ENCODE assay signal across 1 cellular context in the genomic region with DNA sequence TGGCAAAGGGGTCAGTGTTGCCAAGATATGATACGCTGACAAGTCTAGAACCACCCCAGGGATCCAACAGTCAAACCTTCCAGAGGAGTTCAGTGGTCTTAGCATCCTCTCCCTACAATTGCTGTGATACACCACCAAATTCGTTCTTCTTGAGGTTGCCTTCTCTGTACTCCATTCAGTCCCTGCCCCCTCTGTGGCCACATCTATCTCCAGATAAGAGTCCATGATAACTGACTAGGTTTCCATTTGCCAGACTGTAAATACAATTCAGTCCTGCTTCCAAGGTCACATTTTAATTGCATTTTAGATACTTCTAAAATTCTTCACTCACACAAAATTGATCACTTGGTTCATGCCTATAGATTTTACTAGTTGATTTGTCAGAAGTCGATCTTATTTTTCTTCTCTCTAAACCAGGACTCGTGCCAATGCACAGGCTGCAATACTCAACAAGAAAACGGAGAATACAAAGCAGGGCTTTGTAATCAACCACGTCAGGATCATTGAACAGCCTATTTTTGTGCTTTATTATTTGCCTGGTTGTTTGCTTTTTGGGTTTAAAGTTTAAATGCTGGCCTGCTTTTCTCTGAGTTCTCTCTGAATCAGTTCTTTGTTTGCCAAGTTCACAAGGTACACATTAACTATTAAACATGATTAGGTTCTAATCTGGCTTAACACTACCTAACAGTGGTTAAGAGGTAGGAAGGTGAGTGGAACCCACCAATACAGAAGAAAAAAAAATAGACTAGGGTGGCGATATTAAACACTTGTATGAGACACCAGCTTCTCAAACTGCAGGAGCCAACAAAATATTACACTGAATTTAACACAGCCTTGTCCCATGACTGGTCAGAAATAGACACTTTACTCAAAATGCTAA.
TF ChIP-seq lines count a peak whose summit lies in the region.

No MANE protein-coding gene starts in this region.

TF ChIP-seq in liver, 16 proteins besides CTCF, POLR2A, EP300 and RAD21 (continued from another document):
- TF ChIP-seq, protein P1, sequence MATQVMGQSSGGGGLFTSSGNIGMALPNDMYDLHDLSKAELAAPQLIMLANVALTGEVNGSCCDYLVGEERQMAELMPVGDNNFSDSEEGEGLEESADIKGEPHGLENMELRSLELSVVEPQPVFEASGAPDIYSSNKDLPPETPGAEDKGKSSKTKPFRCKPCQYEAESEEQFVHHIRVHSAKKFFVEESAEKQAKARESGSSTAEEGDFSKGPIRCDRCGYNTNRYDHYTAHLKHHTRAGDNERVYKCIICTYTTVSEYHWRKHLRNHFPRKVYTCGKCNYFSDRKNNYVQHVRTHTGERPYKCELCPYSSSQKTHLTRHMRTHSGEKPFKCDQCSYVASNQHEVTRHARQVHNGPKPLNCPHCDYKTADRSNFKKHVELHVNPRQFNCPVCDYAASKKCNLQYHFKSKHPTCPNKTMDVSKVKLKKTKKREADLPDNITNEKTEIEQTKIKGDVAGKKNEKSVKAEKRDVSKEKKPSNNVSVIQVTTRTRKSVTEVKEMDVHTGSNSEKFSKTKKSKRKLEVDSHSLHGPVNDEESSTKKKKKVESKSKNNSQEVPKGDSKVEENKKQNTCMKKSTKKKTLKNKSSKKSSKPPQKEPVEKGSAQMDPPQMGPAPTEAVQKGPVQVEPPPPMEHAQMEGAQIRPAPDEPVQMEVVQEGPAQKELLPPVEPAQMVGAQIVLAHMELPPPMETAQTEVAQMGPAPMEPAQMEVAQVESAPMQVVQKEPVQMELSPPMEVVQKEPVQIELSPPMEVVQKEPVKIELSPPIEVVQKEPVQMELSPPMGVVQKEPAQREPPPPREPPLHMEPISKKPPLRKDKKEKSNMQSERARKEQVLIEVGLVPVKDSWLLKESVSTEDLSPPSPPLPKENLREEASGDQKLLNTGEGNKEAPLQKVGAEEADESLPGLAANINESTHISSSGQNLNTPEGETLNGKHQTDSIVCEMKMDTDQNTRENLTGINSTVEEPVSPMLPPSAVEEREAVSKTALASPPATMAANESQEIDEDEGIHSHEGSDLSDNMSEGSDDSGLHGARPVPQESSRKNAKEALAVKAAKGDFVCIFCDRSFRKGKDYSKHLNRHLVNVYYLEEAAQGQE (IDR thresholded peaks at IDR 0.05) = peak; percentile 75
- TF ChIP-seq HNF4A (conservative IDR thresholded peaks at IDR 0.05) (peak; percentile 84 to 90), HNF4G (IDR thresholded peaks at IDR 0.05) (peak; percentile 20), NR2F2 (IDR thresholded peaks at IDR 0.05) (no peak), YY1 (IDR thresholded peaks at IDR 0.05) (peak; percentile 86), FOXA2 (IDR thresholded peaks at IDR 0.05) (peak; percentile 76)
